1 cellular context compared by ENCODE assay signal in genomic region chr12:124425667-124426066, GRCh38.
TF ChIP-seq lines count a peak whose summit lies in the region.

No MANE protein-coding gene starts in this region.

TF ChIP-seq in HEK293, 187 proteins besides CTCF, POLR2A, EP300 and RAD21 (continued from another document):
- no peak for TF ChIP-seq ZNF660 (tag by site-specific recombination; IDR thresholded peaks at IDR 0.05)
- no peak for TF ChIP-seq ZNF146 (tag by site-specific recombination; IDR thresholded peaks at IDR 0.05)
- no peak for TF ChIP-seq KLF9 (tag by site-specific recombination; IDR thresholded peaks at IDR 0.05; ENCODE audit: low read depth)
